ENCODE assay signal across 34 cellular contexts in the genomic region with DNA sequence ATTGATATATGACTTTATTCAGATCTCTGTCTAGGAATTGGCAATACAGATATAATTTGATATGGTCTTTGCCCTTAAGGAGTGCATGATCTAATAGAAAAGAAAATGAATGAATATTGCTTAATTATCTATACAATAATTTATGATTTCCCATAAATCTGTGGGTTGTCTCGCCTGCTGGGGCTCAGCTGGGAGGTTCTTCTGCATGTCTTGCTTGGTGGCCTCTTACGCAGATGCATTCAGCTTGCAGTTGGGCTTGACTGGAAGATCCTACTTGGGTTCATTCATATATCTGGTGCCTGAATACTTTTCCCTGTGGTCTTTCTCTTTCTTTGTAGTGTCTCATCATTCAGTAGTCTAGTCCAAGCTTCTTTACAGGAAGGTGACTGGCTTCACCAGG.
"Had no signal": no experiment of that assay in that cellular context is flagged by ENCODE, and none has a peak within 500 bp of the region (broad histone marks: within the 10 kb centered on the region; RNA-seq: fewer than 3 reads in every experiment).

No MANE protein-coding gene starts in this region.

- DNase-seq: Karpas-422, Kasumi-1, MG63, MM.1S, MV-4-11, NCI-H1048, NCI-H1092, NCI-H1092 treated with DMSO at 0.1 percent for 48 hours, NCI-H1105, NCI-H1105 treated with DMSO at 0.1 percent for 48 hours, NCI-H1417, NCI-H1417 treated with DMSO at 0.1 percent for 48 hours, NCI-H1436, NCI-H1436 treated with DMSO at 0.1 percent for 48 hours, NCI-H146, NCI-H1694, NCI-H1694 treated with DMSO at 0.1 percent for 48 hours, NCI-H187, NCI-H187 treated with DMSO at 0.1 percent for 48 hours, NCI-H1930, NCI-H2029, NCI-H2029 treated with DMSO at 0.1 percent for 48 hours, NCI-H2081, NCI-H2081 treated with DMSO at 0.1 percent for 48 hours, NCI-H2107, NCI-H2171, NCI-H2227 treated with DMSO at 0.1 percent for 48 hours, NCI-H226, NCI-H345, NCI-H446, NCI-H446 treated with DMSO at 0.1 percent for 48 hours, NCI-H510A, NCI-H510A treated with DMSO at 0.1 percent for 48 hours, NCI-H524 had no signal

- H3K36me3 ChIP-seq: MG63 had no signal

- H3K9me3 ChIP-seq: MG63 had no signal

- H3K4me3 ChIP-seq: MG63 had no signal
